In genomic region chr19:49792829-49793560, GRCh38 we compare ENCODE assay signal across 21 cellular contexts. TPM values are rescaled to one million over a fixed set of nuclear protein-coding genes. Genes with fewer than 3 reads are reported as not detected.
DNase-seq lines count a peak whose midpoint lies in the region; ATAC-seq and TF ChIP-seq lines count a peak whose summit lies in the region.
"Had no signal": no experiment of that assay in that cellular context is flagged by ENCODE, and none has a peak within 500 bp of the region (broad histone marks: within the 10 kb centered on the region; RNA-seq: fewer than 3 reads in every experiment).

No MANE protein-coding gene starts in this region.

- no peak overlapping the region for H3K4me3 Mint-ChIP-seq in activated naive CD4-positive, alpha-beta T cell treated with anti-CD3 and anti-CD28 coated beads for 36 hours
- H3K4me3 Mint-ChIP-seq in activated naive CD4-positive, alpha-beta T cell treated with anti-CD3 and anti-CD28 coated beads, Interleukin-2, amount 10 ng/mL, durations not matched to agents 7 days and 5 days, result no peak overlapping the region
- H3K4me3 Mint-ChIP-seq in activated naive CD8-positive, alpha-beta T cell, result no peak overlapping the region
- H3K4me3 Mint-ChIP-seq in glutamatergic neuron (ENCODE audit: unreplicated experiment), result no peak overlapping the region
- H3K4me3 Mint-ChIP-seq in stimulated activated naive B cell treated with anti-CD40 and anti-IgM and Interleukin-4, amounts not matched to agents 10 μg/mL and 1 μg/mL and 100 μg/mL, for 72 hours, result no peak overlapping the region
- H3K4me3 Mint-ChIP-seq: neural crest cell had no signal

- intact Hi-C loops in activated naive CD4-positive, alpha-beta T cell treated with anti-CD3 and anti-CD28 coated beads for 36 hours (cut with micrococcal nuclease), result no loop called here

- H3K27ac Mint-ChIP-seq in activated naive CD4-positive, alpha-beta T cell treated with anti-CD3 and anti-CD28 coated beads for 36 hours, result peak overlapping the region; percentile 46
- no peak overlapping the region for H3K27ac Mint-ChIP-seq in activated naive CD4-positive, alpha-beta T cell treated with anti-CD3 and anti-CD28 coated beads, Interleukin-2, amount 10 ng/mL, durations not matched to agents 7 days and 5 days
- peak overlapping the region; percentile 66 for H3K27ac Mint-ChIP-seq in activated naive CD8-positive, alpha-beta T cell
- peak overlapping the region; percentile 33 for H3K27ac Mint-ChIP-seq in glutamatergic neuron (ENCODE audit: unreplicated experiment)
- peak overlapping the region; percentile 65 for H3K27ac Mint-ChIP-seq in stimulated activated naive B cell treated with anti-CD40 and anti-IgM and Interleukin-4, amounts not matched to agents 10 μg/mL and 1 μg/mL and 100 μg/mL, for 72 hours

- no peak for ATAC-seq in stimulated activated naive B cell treated with anti-CD40 and anti-IgM and Interleukin-4, amounts not matched to agents 10 μg/mL and 1 μg/mL and 100 μg/mL, for 72 hours (replicated peaks)
- ATAC-seq: gastrocnemius medialis had no signal

- H3K4me1 Mint-ChIP-seq in activated naive CD4-positive, alpha-beta T cell treated with anti-CD3 and anti-CD28 coated beads for 36 hours (ENCODE audit: low read depth), result peaks cover 4% of the 10 kb centered on the region
- H3K4me1 Mint-ChIP-seq in activated naive CD4-positive, alpha-beta T cell treated with anti-CD3 and anti-CD28 coated beads, Interleukin-2, amount 10 ng/mL, durations not matched to agents 7 days and 5 days, result no peaks in the 10 kb centered on the region
- H3K4me1 Mint-ChIP-seq in activated naive CD8-positive, alpha-beta T cell (ENCODE audit: low read depth), result peaks cover 2% of the 10 kb centered on the region
- peaks cover 1% of the 10 kb centered on the region for H3K4me1 Mint-ChIP-seq in glutamatergic neuron (ENCODE audit: low read depth, unreplicated experiment)
- H3K4me1 Mint-ChIP-seq in stimulated activated naive B cell treated with anti-CD40 and anti-IgM and Interleukin-4, amounts not matched to agents 10 μg/mL and 1 μg/mL and 100 μg/mL, for 72 hours, result peaks cover 4 to 6% of the 10 kb centered on the region in 2 donors
- H3K4me1 Mint-ChIP-seq: neural crest cell had no signal

- CTCF ChIA-PET in activated naive CD4-positive, alpha-beta T cell treated with anti-CD3 and anti-CD28 coated beads for 36 hours (lab: Charles Lee), result interaction anchor here (1.2 kb wide), 1 partner anchor 76 kb away, joined by 6 read pairs; no protein-coding TSS in a partner anchor
- CTCF ChIA-PET in activated naive CD4-positive, alpha-beta T cell treated with anti-CD3 and anti-CD28 coated beads, Interleukin-2, amount 10 ng/mL, durations not matched to agents 7 days and 5 days (lab: Charles Lee), result interaction anchor here (0.6 kb wide), 1 partner anchor 11 kb away, joined by 3 read pairs; no protein-coding TSS in a partner anchor

- no peaks in the 10 kb centered on the region for H3K9me3 Mint-ChIP-seq in activated naive CD4-positive, alpha-beta T cell treated with anti-CD3 and anti-CD28 coated beads for 36 hours
- H3K9me3 Mint-ChIP-seq in activated naive CD4-positive, alpha-beta T cell treated with anti-CD3 and anti-CD28 coated beads, Interleukin-2, amount 10 ng/mL, durations not matched to agents 7 days and 5 days, result no peaks in the 10 kb centered on the region
- H3K9me3 Mint-ChIP-seq in activated naive CD8-positive, alpha-beta T cell (ENCODE audit: low read depth), result no peaks in the 10 kb centered on the region
- peaks cover 4% of the 10 kb centered on the region for H3K9me3 Mint-ChIP-seq in glutamatergic neuron (ENCODE audit: unreplicated experiment)
- no peaks in the 10 kb centered on the region for H3K9me3 Mint-ChIP-seq in stimulated activated naive B cell treated with anti-CD40 and anti-IgM and Interleukin-4, amounts not matched to agents 10 μg/mL and 1 μg/mL and 100 μg/mL, for 72 hours
- H3K9me3 Mint-ChIP-seq: neural crest cell had no signal

- no peaks in the 10 kb centered on the region for H3K27me3 Mint-ChIP-seq in activated naive CD4-positive, alpha-beta T cell treated with anti-CD3 and anti-CD28 coated beads for 36 hours (ENCODE audit: low read depth)
- no peaks in the 10 kb centered on the region for H3K27me3 Mint-ChIP-seq in activated naive CD4-positive, alpha-beta T cell treated with anti-CD3 and anti-CD28 coated beads, Interleukin-2, amount 10 ng/mL, durations not matched to agents 7 days and 5 days
- no peaks in the 10 kb centered on the region for H3K27me3 Mint-ChIP-seq in activated naive CD8-positive, alpha-beta T cell
- H3K27me3 Mint-ChIP-seq in glutamatergic neuron (ENCODE audit: unreplicated experiment), result peaks cover 11% of the 10 kb centered on the region
- no peaks in the 10 kb centered on the region for H3K27me3 Mint-ChIP-seq in stimulated activated naive B cell treated with anti-CD40 and anti-IgM and Interleukin-4, amounts not matched to agents 10 μg/mL and 1 μg/mL and 100 μg/mL, for 72 hours

- no peak for DNase-seq in activated naive CD4-positive, alpha-beta T cell treated with anti-CD3 and anti-CD28 coated beads for 36 hours
- DNase-seq in activated naive CD4-positive, alpha-beta T cell treated with anti-CD3 and anti-CD28 coated beads, Interleukin-2, amount 10 ng/mL, durations not matched to agents 7 days and 5 days, result no peak
- DNase-seq in glutamatergic neuron (no peak), A172 (ENCODE audit: low spot score) (no peak), NCI-H82 treated with DMSO at 0.1 percent for 48 hours (lab: John Stamatoyannopoulos, UW; ENCODE audit: unreplicated experiment) (no peak), AG20443 (ENCODE audit: low spot score) (no peak)
- no peak for DNase-seq in stimulated activated naive B cell treated with anti-CD40 and anti-IgM and Interleukin-4, amounts not matched to agents 10 μg/mL and 1 μg/mL and 100 μg/mL, for 72 hours
- DNase-seq: activated CD8-positive, alpha-beta memory T cell treated with anti-CD3 and anti-CD28 coated beads, Interleukin-2, amount 50 U/mL, for 4 hours; activated effector memory CD4-positive, alpha-beta T cell treated with Interleukin-2 at 50 U/mL for 16 hours; brain microvascular endothelial cell; colonic mucosa; effector memory CD4-positive, alpha-beta T cell; esophagus squamous epithelium; gastrocnemius medialis; GF-D8; Kasumi-1; NCI-H1694; NCI-H524 had no signal

- no peak for TF ChIP-seq CTCF in glutamatergic neuron (IDR thresholded peaks at IDR 0.05; ENCODE audit: partially characterized antibody, unreplicated experiment)

- peaks cover 23% of the 10 kb centered on the region for H3K36me3 Mint-ChIP-seq in activated naive CD4-positive, alpha-beta T cell treated with anti-CD3 and anti-CD28 coated beads for 36 hours (ENCODE audit: low read depth)
- peaks cover 38% of the 10 kb centered on the region for H3K36me3 Mint-ChIP-seq in activated naive CD4-positive, alpha-beta T cell treated with anti-CD3 and anti-CD28 coated beads, Interleukin-2, amount 10 ng/mL, durations not matched to agents 7 days and 5 days
- peaks cover 6% of the 10 kb centered on the region for H3K36me3 Mint-ChIP-seq in activated naive CD8-positive, alpha-beta T cell
- H3K36me3 Mint-ChIP-seq in glutamatergic neuron (ENCODE audit: unreplicated experiment), result peaks cover 11% of the 10 kb centered on the region
- peaks cover 53 to 73% of the 10 kb centered on the region in 2 donors for H3K36me3 Mint-ChIP-seq in stimulated activated naive B cell treated with anti-CD40 and anti-IgM and Interleukin-4, amounts not matched to agents 10 μg/mL and 1 μg/mL and 100 μg/mL, for 72 hours

RNA-seq across cellular contexts. Expression of gene FUZ, which starts 20.1 kb away (rescaled TPM):
- total RNA-seq in activated naive CD4-positive, alpha-beta T cell treated with anti-CD3 and anti-CD28 coated beads for 36 hours, result 10 to 100 TPM; 14.5 to 14.9 TPM
- total RNA-seq in glutamatergic neuron (ENCODE audit: unreplicated experiment), result 13.6 TPM
- total RNA-seq in A172 (2014; rRNA removed; shearing (Covaris generic)), result 17.6 and 19.0 TPM in 2 replicates

RNA-seq across cellular contexts. Expression of gene MED25, which starts 25.1 kb away (rescaled TPM):
- 10 to 100 TPM; 32.4 to 39.2 TPM for total RNA-seq in activated naive CD4-positive, alpha-beta T cell treated with anti-CD3 and anti-CD28 coated beads for 36 hours
- total RNA-seq in glutamatergic neuron (ENCODE audit: unreplicated experiment), result 51.0 TPM
- 28.6 and 34.8 TPM in 2 replicates for total RNA-seq in A172 (2014; rRNA removed; shearing (Covaris generic))

RNA-seq across cellular contexts. Expression of gene AP2A1, which starts 26.2 kb away (rescaled TPM):
- total RNA-seq in activated naive CD4-positive, alpha-beta T cell treated with anti-CD3 and anti-CD28 coated beads for 36 hours, result 10 to 100 TPM; 87.7 to 88.3 TPM
- total RNA-seq in glutamatergic neuron (ENCODE audit: unreplicated experiment), result 175 TPM
- 116 and 130 TPM in 2 replicates for total RNA-seq in A172 (2014; rRNA removed; shearing (Covaris generic))

RNA-seq across cellular contexts. Expression of gene TSKS, which starts 29.9 kb away (rescaled TPM):
- total RNA-seq in activated naive CD4-positive, alpha-beta T cell treated with anti-CD3 and anti-CD28 coated beads for 36 hours, result under 1 TPM; 0.57 to 0.72 TPM
- not detected for total RNA-seq in glutamatergic neuron (ENCODE audit: unreplicated experiment)
- not detected in 2 replicates for total RNA-seq in A172 (2014; rRNA removed; shearing (Covaris generic))
- total RNA-seq: colonic mucosa, esophagus squamous epithelium, H4, neural crest cell had no signal

RNA-seq across cellular contexts. Expression of gene PTOV1, which starts 58.0 kb away (rescaled TPM):
- 10 to 100 TPM; 66.0 to 68.0 TPM for total RNA-seq in activated naive CD4-positive, alpha-beta T cell treated with anti-CD3 and anti-CD28 coated beads for 36 hours
- 342 TPM for total RNA-seq in glutamatergic neuron (ENCODE audit: unreplicated experiment)
- 119 and 139 TPM in 2 replicates for total RNA-seq in A172 (2014; rRNA removed; shearing (Covaris generic))
